In genomic region chr13:97702614-97703013, GRCh38 we compare ENCODE assay signal across 8 cellular contexts.
"Had no signal": no experiment of that assay in that cellular context is flagged by ENCODE, and none has a peak within 500 bp of the region (broad histone marks: within the 10 kb centered on the region; RNA-seq: fewer than 3 reads in every experiment).

No MANE protein-coding gene starts in this region.

- FAIRE-seq: HTR-8/SVneo had no signal

- H3K27ac ChIP-seq: HL-60, KMS-11 had no signal

- H3K36me3 Mint-ChIP-seq: IgD-negative memory B cell had no signal

- DNase-seq: Karpas-422, Kasumi-1, KBM-7, KG1 had no signal

- H3K4me1 Mint-ChIP-seq: IgD-negative memory B cell had no signal

- H3K4me2 ChIP-seq: KMS-11 had no signal

- H3K27ac Mint-ChIP-seq: IgD-negative memory B cell had no signal

- H3K9ac ChIP-seq: KMS-11 had no signal

- H3K4me3 Mint-ChIP-seq: IgD-negative memory B cell had no signal
